In the genomic region with DNA sequence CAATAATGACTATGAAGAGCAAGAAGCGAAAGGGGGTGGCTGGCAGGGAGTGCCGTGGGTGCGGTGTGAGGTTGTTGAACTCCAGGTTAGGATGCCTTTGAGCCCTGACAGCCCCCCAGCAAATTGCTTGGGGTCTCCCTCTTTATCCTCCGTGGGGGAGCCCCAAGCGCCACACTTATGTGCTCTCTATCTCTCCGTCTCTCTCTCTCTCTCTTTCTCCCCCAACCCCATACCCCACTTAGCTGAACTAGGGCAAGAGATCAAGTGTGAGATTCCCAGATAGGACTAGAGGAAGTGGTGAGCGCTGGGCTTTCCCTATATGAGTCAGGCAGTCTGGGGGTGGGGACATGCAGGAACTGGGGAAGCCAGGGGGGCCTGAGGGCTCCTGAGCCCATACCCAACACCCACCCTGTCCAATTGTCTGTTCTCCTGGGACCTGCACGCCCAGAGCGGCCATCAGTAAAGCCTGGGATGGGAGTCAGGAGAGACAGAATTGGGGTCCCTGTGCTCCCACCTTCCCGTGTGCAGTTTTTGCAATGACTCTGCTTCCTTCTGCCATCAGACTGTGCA, we compare ENCODE assay signal across 2 cellular contexts.
A peak's percentile ranks its signal among the peaks of the same experiment; 100 is the strongest.
TF ChIP-seq lines count a peak whose summit lies in the region.

No MANE protein-coding gene starts in this region.

TF ChIP-seq in HepG2, 621 proteins besides CTCF, POLR2A, EP300 and RAD21:
- no peak for TF ChIP-seq GATAD2A (CRISPR knock-in tag; IDR thresholded peaks at IDR 0.05)
- no peak for TF ChIP-seq ZNF224 (CRISPR knock-in tag; IDR thresholded peaks at IDR 0.05)
- TF ChIP-seq ZNF232 (CRISPR knock-in tag; IDR thresholded peaks at IDR 0.05; ENCODE audit: borderline replicate concordance) = no peak
- TF ChIP-seq, protein P1, sequence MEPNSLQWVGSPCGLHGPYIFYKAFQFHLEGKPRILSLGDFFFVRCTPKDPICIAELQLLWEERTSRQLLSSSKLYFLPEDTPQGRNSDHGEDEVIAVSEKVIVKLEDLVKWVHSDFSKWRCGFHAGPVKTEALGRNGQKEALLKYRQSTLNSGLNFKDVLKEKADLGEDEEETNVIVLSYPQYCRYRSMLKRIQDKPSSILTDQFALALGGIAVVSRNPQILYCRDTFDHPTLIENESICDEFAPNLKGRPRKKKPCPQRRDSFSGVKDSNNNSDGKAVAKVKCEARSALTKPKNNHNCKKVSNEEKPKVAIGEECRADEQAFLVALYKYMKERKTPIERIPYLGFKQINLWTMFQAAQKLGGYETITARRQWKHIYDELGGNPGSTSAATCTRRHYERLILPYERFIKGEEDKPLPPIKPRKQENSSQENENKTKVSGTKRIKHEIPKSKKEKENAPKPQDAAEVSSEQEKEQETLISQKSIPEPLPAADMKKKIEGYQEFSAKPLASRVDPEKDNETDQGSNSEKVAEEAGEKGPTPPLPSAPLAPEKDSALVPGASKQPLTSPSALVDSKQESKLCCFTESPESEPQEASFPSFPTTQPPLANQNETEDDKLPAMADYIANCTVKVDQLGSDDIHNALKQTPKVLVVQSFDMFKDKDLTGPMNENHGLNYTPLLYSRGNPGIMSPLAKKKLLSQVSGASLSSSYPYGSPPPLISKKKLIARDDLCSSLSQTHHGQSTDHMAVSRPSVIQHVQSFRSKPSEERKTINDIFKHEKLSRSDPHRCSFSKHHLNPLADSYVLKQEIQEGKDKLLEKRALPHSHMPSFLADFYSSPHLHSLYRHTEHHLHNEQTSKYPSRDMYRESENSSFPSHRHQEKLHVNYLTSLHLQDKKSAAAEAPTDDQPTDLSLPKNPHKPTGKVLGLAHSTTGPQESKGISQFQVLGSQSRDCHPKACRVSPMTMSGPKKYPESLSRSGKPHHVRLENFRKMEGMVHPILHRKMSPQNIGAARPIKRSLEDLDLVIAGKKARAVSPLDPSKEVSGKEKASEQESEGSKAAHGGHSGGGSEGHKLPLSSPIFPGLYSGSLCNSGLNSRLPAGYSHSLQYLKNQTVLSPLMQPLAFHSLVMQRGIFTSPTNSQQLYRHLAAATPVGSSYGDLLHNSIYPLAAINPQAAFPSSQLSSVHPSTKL (CRISPR knock-in tag; IDR thresholded peaks at IDR 0.05) = no peak
- TF ChIP-seq, protein P2, sequence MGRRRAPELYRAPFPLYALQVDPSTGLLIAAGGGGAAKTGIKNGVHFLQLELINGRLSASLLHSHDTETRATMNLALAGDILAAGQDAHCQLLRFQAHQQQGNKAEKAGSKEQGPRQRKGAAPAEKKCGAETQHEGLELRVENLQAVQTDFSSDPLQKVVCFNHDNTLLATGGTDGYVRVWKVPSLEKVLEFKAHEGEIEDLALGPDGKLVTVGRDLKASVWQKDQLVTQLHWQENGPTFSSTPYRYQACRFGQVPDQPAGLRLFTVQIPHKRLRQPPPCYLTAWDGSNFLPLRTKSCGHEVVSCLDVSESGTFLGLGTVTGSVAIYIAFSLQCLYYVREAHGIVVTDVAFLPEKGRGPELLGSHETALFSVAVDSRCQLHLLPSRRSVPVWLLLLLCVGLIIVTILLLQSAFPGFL (CRISPR knock-in tag; IDR thresholded peaks at IDR 0.05) = no peak
- no peak for TF ChIP-seq CHCHD3 (CRISPR knock-in tag; IDR thresholded peaks at IDR 0.05)
- no peak for TF ChIP-seq ZNF562 (CRISPR knock-in tag; IDR thresholded peaks at IDR 0.05; ENCODE audit: borderline replicate concordance)
- no peak for TF ChIP-seq HNRNPK (IDR thresholded peaks at IDR 0.05; ENCODE audit: low read depth, low read length, poor library complexity, severe bottlenecking)
- TF ChIP-seq SMYD3 (CRISPR knock-in tag; IDR thresholded peaks at IDR 0.05) = no peak
- TF ChIP-seq NPAS2 (CRISPR knock-in tag; IDR thresholded peaks at IDR 0.05; ENCODE audit: borderline replicate concordance) = no peak

TF ChIP-seq in SK-N-SH, 30 proteins besides CTCF, POLR2A, EP300 and RAD21:
- TF ChIP-seq TAF1 (IDR thresholded peaks at IDR 0.05; ENCODE audit: borderline replicate concordance, low read depth, low read length) (no peak), EZH2phosphoT487 (IDR thresholded peaks at IDR 0.05; ENCODE audit: borderline replicate concordance, low read depth) (no peak), POLR2AphosphoS5 (IDR thresholded peaks at IDR 0.05; ENCODE audit: low read depth, low read length) (peak; percentile 44; the same call in 1 of the 2 replicates), YY1 (IDR thresholded peaks at IDR 0.05; ENCODE audit: low read depth) (no peak), TEAD4 (IDR thresholded peaks at IDR 0.05; ENCODE audit: borderline replicate concordance, insufficient read depth) (peak; percentile 63; the same call in 1 of the 2 replicates), JUND (IDR thresholded peaks at IDR 0.05) (peak; percentile 82), TCF12 (IDR thresholded peaks at IDR 0.05) (peak; percentile 74), SIN3A (IDR thresholded peaks at IDR 0.05; ENCODE audit: borderline replicate concordance, low read depth, low read length) (0 out of 2 replicates have a peak, but pooled peaks have one; percentile 19), NFIC (IDR thresholded peaks at IDR 0.05; ENCODE audit: borderline replicate concordance) (peak; percentile 69), GABPA (IDR thresholded peaks at IDR 0.05; ENCODE audit: low read depth) (0 out of 2 replicates have a peak, but pooled peaks have one; percentile 20), RCOR1 (IDR thresholded peaks at IDR 0.05; ENCODE audit: low read length) (no peak), RXRA (IDR thresholded peaks at IDR 0.05; ENCODE audit: borderline replicate concordance, low read depth) (peak; percentile 88), FOSL2 (IDR thresholded peaks at IDR 0.05; ENCODE audit: borderline replicate concordance, low read depth) (peak; percentile 89), FOXJ3 (CRISPR knock-in tag; IDR thresholded peaks at IDR 0.05) (no peak), ELF1 (IDR thresholded peaks at IDR 0.05) (peak; percentile 39; the same call in 1 of the 2 replicates)
- TF ChIP-seq, protein P3, sequence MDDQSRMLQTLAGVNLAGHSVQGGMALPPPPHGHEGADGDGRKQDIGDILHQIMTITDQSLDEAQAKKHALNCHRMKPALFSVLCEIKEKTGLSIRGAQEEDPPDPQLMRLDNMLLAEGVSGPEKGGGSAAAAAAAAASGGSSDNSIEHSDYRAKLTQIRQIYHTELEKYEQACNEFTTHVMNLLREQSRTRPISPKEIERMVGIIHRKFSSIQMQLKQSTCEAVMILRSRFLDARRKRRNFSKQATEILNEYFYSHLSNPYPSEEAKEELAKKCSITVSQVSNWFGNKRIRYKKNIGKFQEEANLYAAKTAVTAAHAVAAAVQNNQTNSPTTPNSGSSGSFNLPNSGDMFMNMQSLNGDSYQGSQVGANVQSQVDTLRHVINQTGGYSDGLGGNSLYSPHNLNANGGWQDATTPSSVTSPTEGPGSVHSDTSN (IDR thresholded peaks at IDR 0.05) = peak; percentile 40
